1 cellular context compared by ENCODE assay signal in the genomic region with DNA sequence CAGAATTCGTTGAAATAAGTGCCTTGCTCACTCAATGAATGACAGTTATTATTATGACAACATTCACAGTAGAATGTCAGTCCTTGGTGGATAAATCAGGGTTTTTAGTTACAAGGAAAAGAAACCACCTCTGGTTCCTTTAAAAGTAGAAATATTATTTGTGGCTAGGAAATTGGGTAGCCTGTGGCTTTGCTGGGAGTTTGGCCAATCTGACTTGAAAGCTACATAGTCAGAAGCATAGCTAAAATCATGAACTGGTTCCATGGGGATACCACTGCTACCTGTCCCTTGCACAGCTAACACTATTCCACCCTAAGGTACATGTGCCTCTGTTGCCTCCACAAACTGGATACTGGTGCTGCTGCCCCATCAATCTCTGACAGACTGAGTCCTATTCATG.
TF ChIP-seq lines count a peak whose summit lies in the region.

No MANE protein-coding gene starts in this region.

TF ChIP-seq in GM23338, 12 proteins besides CTCF, POLR2A, EP300 and RAD21:
- TF ChIP-seq EZH2phosphoT487 (IDR thresholded peaks at IDR 0.05; ENCODE audit: unreplicated experiment) = no peak
- TF ChIP-seq ZNF114 (CRISPR knock-in tag; IDR thresholded peaks at IDR 0.05) = no peak
- TF ChIP-seq STAT1 (IDR thresholded peaks at IDR 0.05; ENCODE audit: unreplicated experiment) = no peak
- TF ChIP-seq, protein P1, sequence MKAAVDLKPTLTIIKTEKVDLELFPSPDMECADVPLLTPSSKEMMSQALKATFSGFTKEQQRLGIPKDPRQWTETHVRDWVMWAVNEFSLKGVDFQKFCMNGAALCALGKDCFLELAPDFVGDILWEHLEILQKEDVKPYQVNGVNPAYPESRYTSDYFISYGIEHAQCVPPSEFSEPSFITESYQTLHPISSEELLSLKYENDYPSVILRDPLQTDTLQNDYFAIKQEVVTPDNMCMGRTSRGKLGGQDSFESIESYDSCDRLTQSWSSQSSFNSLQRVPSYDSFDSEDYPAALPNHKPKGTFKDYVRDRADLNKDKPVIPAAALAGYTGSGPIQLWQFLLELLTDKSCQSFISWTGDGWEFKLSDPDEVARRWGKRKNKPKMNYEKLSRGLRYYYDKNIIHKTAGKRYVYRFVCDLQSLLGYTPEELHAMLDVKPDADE (IDR thresholded peaks at IDR 0.05) = no peak
- TF ChIP-seq, protein P2, sequence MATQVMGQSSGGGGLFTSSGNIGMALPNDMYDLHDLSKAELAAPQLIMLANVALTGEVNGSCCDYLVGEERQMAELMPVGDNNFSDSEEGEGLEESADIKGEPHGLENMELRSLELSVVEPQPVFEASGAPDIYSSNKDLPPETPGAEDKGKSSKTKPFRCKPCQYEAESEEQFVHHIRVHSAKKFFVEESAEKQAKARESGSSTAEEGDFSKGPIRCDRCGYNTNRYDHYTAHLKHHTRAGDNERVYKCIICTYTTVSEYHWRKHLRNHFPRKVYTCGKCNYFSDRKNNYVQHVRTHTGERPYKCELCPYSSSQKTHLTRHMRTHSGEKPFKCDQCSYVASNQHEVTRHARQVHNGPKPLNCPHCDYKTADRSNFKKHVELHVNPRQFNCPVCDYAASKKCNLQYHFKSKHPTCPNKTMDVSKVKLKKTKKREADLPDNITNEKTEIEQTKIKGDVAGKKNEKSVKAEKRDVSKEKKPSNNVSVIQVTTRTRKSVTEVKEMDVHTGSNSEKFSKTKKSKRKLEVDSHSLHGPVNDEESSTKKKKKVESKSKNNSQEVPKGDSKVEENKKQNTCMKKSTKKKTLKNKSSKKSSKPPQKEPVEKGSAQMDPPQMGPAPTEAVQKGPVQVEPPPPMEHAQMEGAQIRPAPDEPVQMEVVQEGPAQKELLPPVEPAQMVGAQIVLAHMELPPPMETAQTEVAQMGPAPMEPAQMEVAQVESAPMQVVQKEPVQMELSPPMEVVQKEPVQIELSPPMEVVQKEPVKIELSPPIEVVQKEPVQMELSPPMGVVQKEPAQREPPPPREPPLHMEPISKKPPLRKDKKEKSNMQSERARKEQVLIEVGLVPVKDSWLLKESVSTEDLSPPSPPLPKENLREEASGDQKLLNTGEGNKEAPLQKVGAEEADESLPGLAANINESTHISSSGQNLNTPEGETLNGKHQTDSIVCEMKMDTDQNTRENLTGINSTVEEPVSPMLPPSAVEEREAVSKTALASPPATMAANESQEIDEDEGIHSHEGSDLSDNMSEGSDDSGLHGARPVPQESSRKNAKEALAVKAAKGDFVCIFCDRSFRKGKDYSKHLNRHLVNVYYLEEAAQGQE (IDR thresholded peaks at IDR 0.05; ENCODE audit: unreplicated experiment) = no peak
- TF ChIP-seq EZH2 (IDR thresholded peaks at IDR 0.05; ENCODE audit: low read depth, unreplicated experiment) = no peak
- no peak for TF ChIP-seq ZNF331 (CRISPR knock-in tag; IDR thresholded peaks at IDR 0.05; ENCODE audit: low read depth)
- TF ChIP-seq CREB1 (CRISPR knock-in tag; IDR thresholded peaks at IDR 0.05; ENCODE audit: low read depth) = no peak
- TF ChIP-seq, protein P3, sequence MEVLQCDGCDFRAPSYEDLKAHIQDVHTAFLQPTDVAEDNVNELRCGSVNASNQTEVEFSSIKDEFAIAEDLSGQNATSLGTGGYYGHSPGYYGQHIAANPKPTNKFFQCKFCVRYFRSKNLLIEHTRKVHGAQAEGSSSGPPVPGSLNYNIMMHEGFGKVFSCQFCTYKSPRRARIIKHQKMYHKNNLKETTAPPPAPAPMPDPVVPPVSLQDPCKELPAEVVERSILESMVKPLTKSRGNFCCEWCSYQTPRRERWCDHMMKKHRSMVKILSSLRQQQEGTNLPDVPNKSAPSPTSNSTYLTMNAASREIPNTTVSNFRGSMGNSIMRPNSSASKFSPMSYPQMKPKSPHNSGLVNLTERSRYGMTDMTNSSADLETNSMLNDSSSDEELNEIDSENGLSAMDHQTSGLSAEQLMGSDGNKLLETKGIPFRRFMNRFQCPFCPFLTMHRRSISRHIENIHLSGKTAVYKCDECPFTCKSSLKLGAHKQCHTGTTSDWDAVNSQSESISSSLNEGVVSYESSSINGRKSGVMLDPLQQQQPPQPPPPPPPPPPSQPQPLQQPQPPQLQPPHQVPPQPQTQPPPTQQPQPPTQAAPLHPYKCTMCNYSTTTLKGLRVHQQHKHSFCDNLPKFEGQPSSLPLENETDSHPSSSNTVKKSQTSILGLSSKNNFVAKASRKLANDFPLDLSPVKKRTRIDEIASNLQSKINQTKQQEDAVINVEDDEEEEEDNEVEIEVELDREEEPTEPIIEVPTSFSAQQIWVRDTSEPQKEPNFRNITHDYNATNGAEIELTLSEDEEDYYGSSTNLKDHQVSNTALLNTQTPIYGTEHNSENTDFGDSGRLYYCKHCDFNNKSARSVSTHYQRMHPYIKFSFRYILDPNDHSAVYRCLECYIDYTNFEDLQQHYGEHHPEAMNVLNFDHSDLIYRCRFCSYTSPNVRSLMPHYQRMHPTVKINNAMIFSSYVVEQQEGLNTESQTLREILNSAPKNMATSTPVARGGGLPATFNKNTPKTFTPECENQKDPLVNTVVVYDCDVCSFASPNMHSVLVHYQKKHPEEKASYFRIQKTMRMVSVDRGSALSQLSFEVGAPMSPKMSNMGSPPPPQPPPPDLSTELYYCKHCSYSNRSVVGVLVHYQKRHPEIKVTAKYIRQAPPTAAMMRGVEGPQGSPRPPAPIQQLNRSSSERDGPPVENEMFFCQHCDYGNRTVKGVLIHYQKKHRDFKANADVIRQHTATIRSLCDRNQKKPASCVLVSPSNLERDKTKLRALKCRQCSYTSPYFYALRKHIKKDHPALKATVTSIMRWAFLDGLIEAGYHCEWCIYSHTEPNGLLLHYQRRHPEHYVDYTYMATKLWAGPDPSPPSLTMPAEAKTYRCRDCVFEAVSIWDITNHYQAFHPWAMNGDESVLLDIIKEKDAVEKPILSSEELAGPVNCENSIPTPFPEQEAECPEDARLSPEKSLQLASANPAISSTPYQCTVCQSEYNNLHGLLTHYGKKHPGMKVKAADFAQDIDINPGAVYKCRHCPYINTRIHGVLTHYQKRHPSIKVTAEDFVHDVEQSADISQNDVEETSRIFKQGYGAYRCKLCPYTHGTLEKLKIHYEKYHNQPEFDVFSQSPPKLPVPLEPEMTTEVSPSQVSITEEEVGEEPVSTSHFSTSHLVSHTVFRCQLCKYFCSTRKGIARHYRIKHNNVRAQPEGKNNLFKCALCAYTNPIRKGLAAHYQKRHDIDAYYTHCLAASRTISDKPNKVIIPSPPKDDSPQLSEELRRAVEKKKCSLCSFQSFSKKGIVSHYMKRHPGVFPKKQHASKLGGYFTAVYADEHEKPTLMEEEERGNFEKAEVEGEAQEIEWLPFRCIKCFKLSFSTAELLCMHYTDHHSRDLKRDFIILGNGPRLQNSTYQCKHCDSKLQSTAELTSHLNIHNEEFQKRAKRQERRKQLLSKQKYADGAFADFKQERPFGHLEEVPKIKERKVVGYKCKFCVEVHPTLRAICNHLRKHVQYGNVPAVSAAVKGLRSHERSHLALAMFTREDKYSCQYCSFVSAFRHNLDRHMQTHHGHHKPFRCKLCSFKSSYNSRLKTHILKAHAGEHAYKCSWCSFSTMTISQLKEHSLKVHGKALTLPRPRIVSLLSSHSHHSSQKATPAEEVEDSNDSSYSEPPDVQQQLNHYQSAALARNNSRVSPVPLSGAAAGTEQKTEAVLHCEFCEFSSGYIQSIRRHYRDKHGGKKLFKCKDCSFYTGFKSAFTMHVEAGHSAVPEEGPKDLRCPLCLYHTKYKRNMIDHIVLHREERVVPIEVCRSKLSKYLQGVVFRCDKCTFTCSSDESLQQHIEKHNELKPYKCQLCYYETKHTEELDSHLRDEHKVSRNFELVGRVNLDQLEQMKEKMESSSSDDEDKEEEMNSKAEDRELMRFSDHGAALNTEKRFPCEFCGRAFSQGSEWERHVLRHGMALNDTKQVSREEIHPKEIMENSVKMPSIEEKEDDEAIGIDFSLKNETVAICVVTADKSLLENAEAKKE (CRISPR knock-in tag; IDR thresholded peaks at IDR 0.05) = no peak
- no peak for TF ChIP-seq NANOG (IDR thresholded peaks at IDR 0.05; ENCODE audit: borderline replicate concordance)
- TF ChIP-seq POLR2AphosphoS5 (IDR thresholded peaks at IDR 0.05; ENCODE audit: low read depth) = no peak
- TF ChIP-seq JUNB (IDR thresholded peaks at IDR 0.05; ENCODE audit: unreplicated experiment) = no peak
